ENCODE assay signal across 16 cellular contexts in the genomic region with DNA sequence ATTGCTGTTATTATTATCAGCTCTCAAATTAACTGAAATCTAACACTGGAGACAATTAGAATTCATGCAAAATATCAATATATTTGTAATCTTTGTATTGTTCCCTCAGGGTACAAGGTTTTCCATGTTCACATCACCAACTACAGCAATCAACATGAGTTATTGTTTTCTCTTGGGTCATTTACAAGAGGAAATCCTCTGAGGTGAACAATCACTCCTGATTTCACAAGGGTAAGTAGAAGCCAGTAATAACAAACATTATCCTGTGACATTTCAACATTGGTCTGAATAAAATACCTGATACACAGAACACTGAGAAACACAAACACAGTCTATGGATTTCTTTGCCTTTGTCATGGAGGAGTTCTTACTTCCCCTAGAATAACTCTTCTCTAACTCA.
A peak's percentile ranks its signal among the peaks of the same experiment; 100 is the strongest.
DNase-seq lines count a peak whose midpoint lies in the region; FAIRE-seq and TF ChIP-seq lines count a peak whose summit lies in the region.
"Had no signal": no experiment of that assay in that cellular context is flagged by ENCODE, and none has a peak within 500 bp of the region (broad histone marks: within the 10 kb centered on the region; RNA-seq: fewer than 3 reads in every experiment).

No MANE protein-coding gene starts in this region.

- FAIRE-seq in endothelial cell of umbilical vein (lab: Jason Lieb, UNC): peak; percentile 94

- no peak for TF ChIP-seq EP300 in stomach (IDR thresholded peaks at IDR 0.05)

- H3K4me2 ChIP-seq in endothelial cell of umbilical vein (ENCODE audit: insufficient read depth, low read length): peak overlapping the region; percentile 66
- H3K4me2 ChIP-seq: BLaER1 treated with 17β-estradiol and CSF1 and Interleukin-3, amounts not matched to agents 10 nM and 100 nM had no signal

- TF ChIP-seq CTCF in endothelial cell of umbilical vein (IDR thresholded peaks at IDR 0.05; ENCODE audit: extremely low read depth in 1 of 2, insufficient read depth in 1 of 2, low read depth in 1 of 2, low read length in 2 of 2) (no peak), stomach (IDR thresholded peaks at IDR 0.05) (no peak), colonic mucosa (IDR thresholded peaks at IDR 0.05) (no peak)

- TF ChIP-seq POLR2A in endothelial cell of umbilical vein (IDR thresholded peaks at IDR 0.05; ENCODE audit: low read depth, low read length) (no peak), stomach (IDR thresholded peaks at IDR 0.05) (no peak)

- dilution Hi-C loops in endothelial cell of umbilical vein (cut with MboI; ENCODE audit: extremely low pct_ligation_motif_present, low sequenced_read_pairs): no loop called here

- peaks cover 20% of the 10 kb centered on the region for H3K4me1 ChIP-seq in endothelial cell of umbilical vein (ENCODE audit: control insufficient read depth, extremely low read depth, insufficient read depth, low read length)
- H3K4me1 ChIP-seq in stomach: no peaks in the 10 kb centered on the region
- no peaks in the 10 kb centered on the region for H3K4me1 ChIP-seq in colonic mucosa
- H3K4me1 ChIP-seq: BLaER1 treated with 17β-estradiol and CSF1 and Interleukin-3, amounts not matched to agents 10 nM and 100 nM; spleen had no signal

- no peak overlapping the region for H2AFZ ChIP-seq in endothelial cell of umbilical vein (ENCODE audit: low read depth, low read length)

- H3K9ac ChIP-seq in endothelial cell of umbilical vein (replicated peaks; ENCODE audit: extremely low read depth, insufficient read depth, low read length) (no peak overlapping the region), colonic mucosa (ENCODE audit: low read depth in 2 of 2, low read length in 2 of 2) (no peak overlapping the region)
- H3K9ac ChIP-seq: BLaER1 treated with 17β-estradiol and CSF1 and Interleukin-3, amounts not matched to agents 10 nM and 100 nM had no signal

- no TSS peak for BruUV-seq in endothelial cell of umbilical vein (replicated peaks; lab: Mats Ljungman, UMichigan)

- H3K4me3 Mint-ChIP-seq in activated naive CD4-positive, alpha-beta T cell treated with anti-CD3 and anti-CD28 coated beads for 36 hours: no peak overlapping the region
- H3K4me3 Mint-ChIP-seq: activated T-cell treated with anti-CD3 and anti-CD28 coated beads, Interleukin-2, amount 50 U/mL, for 24 hours; H9; stimulated activated naive CD8-positive, alpha-beta T cell treated with anti-CD3 and anti-CD28 coated beads, Interleukin-15, amount 100 ng/mL, for 72 hours had no signal

- H3K36me3 ChIP-seq in endothelial cell of umbilical vein (ENCODE audit: control insufficient read depth in 2 of 2, extremely low read depth in 1 of 2, insufficient read depth in 2 of 2, low read length in 2 of 2) (no peaks in the 10 kb centered on the region), stomach (no peaks in the 10 kb centered on the region), colonic mucosa (no peaks in the 10 kb centered on the region)
- H3K36me3 ChIP-seq: BLaER1 treated with 17β-estradiol and CSF1 and Interleukin-3, amounts not matched to agents 10 nM and 100 nM; spleen had no signal

- POLR2A ChIA-PET in endothelial cell of umbilical vein (lab: Charles Lee): no interaction called here

- H3K27me3 Mint-ChIP-seq in activated naive CD4-positive, alpha-beta T cell treated with anti-CD3 and anti-CD28 coated beads for 36 hours (ENCODE audit: low read depth): no peaks in the 10 kb centered on the region
- H3K27me3 Mint-ChIP-seq: activated T-cell treated with anti-CD3 and anti-CD28 coated beads, Interleukin-2, amount 50 U/mL, for 24 hours; stimulated activated naive CD8-positive, alpha-beta T cell treated with anti-CD3 and anti-CD28 coated beads, Interleukin-15, amount 100 ng/mL, for 72 hours had no signal

- DNase-seq in Daoy (ENCODE audit: low read depth) (peak; percentile 21), LHCN-M2 (ENCODE audit: low read depth) (peak; percentile 60), endothelial cell of umbilical vein (ENCODE audit: low read depth, low spot score) (peak; percentile 92), lung microvascular endothelial cell (ENCODE audit: low read depth in 2 of 2) (peak; percentile 89 to 96), stomach (no peak), colonic mucosa (no peak), kidney glomerular epithelial cell (lab: John Stamatoyannopoulos, UW) (no peak)
- DNase-seq in activated naive CD4-positive, alpha-beta T cell treated with anti-CD3 and anti-CD28 coated beads for 36 hours: no peak
- DNase-seq: activated T-cell treated with anti-CD3 and anti-CD28 coated beads, Interleukin-2, amount 50 U/mL, for 24 hours; H9; Kasumi-1; NCI-H146; NCI-H2227 treated with DMSO at 0.1 percent for 48 hours; spleen; stimulated activated naive CD8-positive, alpha-beta T cell treated with anti-CD3 and anti-CD28 coated beads, Interleukin-15, amount 100 ng/mL, for 72 hours had no signal

- H3K4me1 Mint-ChIP-seq in activated naive CD4-positive, alpha-beta T cell treated with anti-CD3 and anti-CD28 coated beads for 36 hours (ENCODE audit: low read depth): no peaks in the 10 kb centered on the region
- H3K4me1 Mint-ChIP-seq: H9; stimulated activated naive CD8-positive, alpha-beta T cell treated with anti-CD3 and anti-CD28 coated beads, Interleukin-15, amount 100 ng/mL, for 72 hours had no signal

- no peak overlapping the region for H3K27ac Mint-ChIP-seq in activated naive CD4-positive, alpha-beta T cell treated with anti-CD3 and anti-CD28 coated beads for 36 hours
- H3K27ac Mint-ChIP-seq: activated T-cell treated with anti-CD3 and anti-CD28 coated beads, Interleukin-2, amount 50 U/mL, for 24 hours; stimulated activated naive CD8-positive, alpha-beta T cell treated with anti-CD3 and anti-CD28 coated beads, Interleukin-15, amount 100 ng/mL, for 72 hours had no signal

- no peaks in the 10 kb centered on the region for H3K9me3 Mint-ChIP-seq in activated naive CD4-positive, alpha-beta T cell treated with anti-CD3 and anti-CD28 coated beads for 36 hours
- H3K9me3 Mint-ChIP-seq: activated T-cell treated with anti-CD3 and anti-CD28 coated beads, Interleukin-2, amount 50 U/mL, for 24 hours; stimulated activated naive CD8-positive, alpha-beta T cell treated with anti-CD3 and anti-CD28 coated beads, Interleukin-15, amount 100 ng/mL, for 72 hours had no signal

- H3K4me3 ChIP-seq in endothelial cell of umbilical vein (replicated peaks in 1 of 3; ENCODE audit: insufficient read depth in 1 of 3, low read depth in 1 of 3, low read length in 3 of 3): no peak overlapping the region
- no peak overlapping the region for H3K4me3 ChIP-seq in stomach
- no peak overlapping the region for H3K4me3 ChIP-seq in colonic mucosa
- H3K4me3 ChIP-seq: BLaER1 treated with 17β-estradiol and CSF1 and Interleukin-3, amounts not matched to agents 10 nM and 100 nM; spleen had no signal

- no peaks in the 10 kb centered on the region for H3K36me3 Mint-ChIP-seq in activated naive CD4-positive, alpha-beta T cell treated with anti-CD3 and anti-CD28 coated beads for 36 hours (ENCODE audit: low read depth)

- no peaks in the 10 kb centered on the region for H3K79me2 ChIP-seq in endothelial cell of umbilical vein (ENCODE audit: control insufficient read depth, insufficient read depth, low read length)

- no peaks in the 10 kb centered on the region for H3K9me3 ChIP-seq in endothelial cell of umbilical vein (replicated peaks; ENCODE audit: control insufficient read depth, insufficient read depth, low read length)
- H3K9me3 ChIP-seq in stomach: no peaks in the 10 kb centered on the region
- no peaks in the 10 kb centered on the region for H3K9me3 ChIP-seq in colonic mucosa
- H3K9me3 ChIP-seq: BLaER1 treated with 17β-estradiol and CSF1 and Interleukin-3, amounts not matched to agents 10 nM and 100 nM; spleen had no signal

- H3K27me3 ChIP-seq in endothelial cell of umbilical vein (ENCODE audit: control insufficient read depth in 2 of 2, insufficient read depth in 2 of 2, low read length in 2 of 2) (no peaks in the 10 kb centered on the region), stomach (no peaks in the 10 kb centered on the region), colonic mucosa (no peaks in the 10 kb centered on the region)
- H3K27me3 ChIP-seq: BLaER1 treated with 17β-estradiol and CSF1 and Interleukin-3, amounts not matched to agents 10 nM and 100 nM; spleen had no signal

- intact Hi-C loops in endothelial cell of umbilical vein (cut with micrococcal nuclease): loop anchor here (1.0 kb wide), 2 partner anchors 21 to 71 kb away; no protein-coding TSS in a partner anchor
- intact Hi-C loops in stomach (cut with DNase I; ENCODE audit: low total_unique reads): no loop called here
- intact Hi-C loops in activated naive CD4-positive, alpha-beta T cell treated with anti-CD3 and anti-CD28 coated beads for 36 hours (cut with micrococcal nuclease): no loop called here
- intact Hi-C loops in colonic mucosa (cut with DNase I): no loop called here

- H3K9me1 ChIP-seq in endothelial cell of umbilical vein (replicated peaks; ENCODE audit: control insufficient read depth, extremely low read depth, insufficient read depth, low read length): no peaks in the 10 kb centered on the region

- H4K20me1 ChIP-seq in endothelial cell of umbilical vein (replicated peaks; ENCODE audit: control insufficient read depth, extremely low read depth, insufficient read depth, low read length): no peaks in the 10 kb centered on the region
- H4K20me1 ChIP-seq: BLaER1 treated with 17β-estradiol and CSF1 and Interleukin-3, amounts not matched to agents 10 nM and 100 nM had no signal

- peak overlapping the region; percentile 35 for H3K27ac ChIP-seq in endothelial cell of umbilical vein (ENCODE audit: insufficient read depth, low read depth, low read length)
- H3K27ac ChIP-seq in stomach: no peak overlapping the region
- H3K27ac ChIP-seq in colonic mucosa: no peak overlapping the region
- H3K27ac ChIP-seq: BLaER1 treated with 17β-estradiol and CSF1 and Interleukin-3, amounts not matched to agents 10 nM and 100 nM; spleen had no signal

- CTCF ChIA-PET in endothelial cell of umbilical vein (lab: Charles Lee): interaction anchor here (0.6 kb wide), 1 partner anchor 136 kb away, joined by 3 read pairs; no protein-coding TSS in a partner anchor
- CTCF ChIA-PET in activated naive CD4-positive, alpha-beta T cell treated with anti-CD3 and anti-CD28 coated beads for 36 hours (lab: Charles Lee): no interaction called here

TF ChIP-seq in endothelial cell of umbilical vein, 7 proteins besides CTCF, POLR2A, EP300 and RAD21:
- peak; percentile 40 for TF ChIP-seq POLR2AphosphoS5 (IDR thresholded peaks at IDR 0.05; ENCODE audit: insufficient read depth, low read depth, low read length)
- TF ChIP-seq MAX (IDR thresholded peaks at IDR 0.05; ENCODE audit: insufficient read depth, insufficient read length): no peak
- TF ChIP-seq JUN (IDR thresholded peaks at IDR 0.05; ENCODE audit: borderline replicate concordance, insufficient read depth, insufficient read length, low read depth): peak; percentile 41
- peak; percentile 30 for TF ChIP-seq FOS (IDR thresholded peaks at IDR 0.05; ENCODE audit: borderline replicate concordance, insufficient read depth, low read length)

Comparison
In these comparisons a context has a peak if more than half of its experiments do, and no peak if none do; other contexts are left out.
1. DNase-seq: peak in Daoy (single experiment), LHCN-M2 (single experiment), endothelial cell of umbilical vein (single experiment) and lung microvascular endothelial cell (2 of 2); none in stomach (single experiment), activated naive CD4-positive, alpha-beta T cell treated with anti-CD3 and anti-CD28 coated beads for 36 hours (single experiment), colonic mucosa (single experiment) and kidney glomerular epithelial cell (single experiment).